ENCODE assay signal across 22 cellular contexts in genomic region chr19:9354651-9355050, GRCh38.
"Had no signal": no experiment of that assay in that cellular context is flagged by ENCODE, and none has a peak within 500 bp of the region (broad histone marks: within the 10 kb centered on the region; RNA-seq: fewer than 3 reads in every experiment).

No MANE protein-coding gene starts in this region.

- H3K9ac ChIP-seq: neural progenitor cell, parathyroid adenoma had no signal

- H3K4me1 Mint-ChIP-seq: immature natural killer cell; memory B cell; naive thymus-derived CD4-positive, alpha-beta T cell; nephron; neural progenitor cell; stimulated activated naive B cell treated with anti-CD40 and anti-IgM and Interleukin-4, amounts not matched to agents 10 μg/mL and 1 μg/mL and 100 μg/mL, for 72 hours had no signal

- H3K27me3 ChIP-seq: dorsolateral prefrontal cortex, neural progenitor cell, right atrium auricular region, sigmoid colon, thyroid gland had no signal

- H3K4me1 ChIP-seq: neural progenitor cell, parathyroid adenoma, right atrium auricular region, sigmoid colon, thyroid gland had no signal

- ATAC-seq: left ventricle myocardium superior; mucosa of descending colon; naive thymus-derived CD4-positive, alpha-beta T cell; stimulated activated naive B cell treated with anti-CD40 and anti-IgM and Interleukin-4, amounts not matched to agents 10 μg/mL and 1 μg/mL and 100 μg/mL, for 72 hours had no signal

- H3K27me3 Mint-ChIP-seq: memory B cell; naive thymus-derived CD4-positive, alpha-beta T cell; progenitor cell of endocrine pancreas; stimulated activated naive B cell treated with anti-CD40 and anti-IgM and Interleukin-4, amounts not matched to agents 10 μg/mL and 1 μg/mL and 100 μg/mL, for 72 hours; stimulated activated naive CD8-positive, alpha-beta T cell treated with anti-CD3 and anti-CD28 coated beads, Interleukin-15, Interleukin-2, amounts not matched to agents 100 ng/mL and 50 ng/mL, for 24 hours had no signal

- H3K27ac Mint-ChIP-seq: immature natural killer cell; memory B cell; naive thymus-derived CD4-positive, alpha-beta T cell; nephron; neural progenitor cell; progenitor cell of endocrine pancreas; stimulated activated naive B cell treated with anti-CD40 and anti-IgM and Interleukin-4, amounts not matched to agents 10 μg/mL and 1 μg/mL and 100 μg/mL, for 72 hours; stimulated activated naive CD8-positive, alpha-beta T cell treated with anti-CD3 and anti-CD28 coated beads, Interleukin-15, Interleukin-2, amounts not matched to agents 100 ng/mL and 50 ng/mL, for 24 hours had no signal

- DNase-seq: central memory CD4-positive, alpha-beta T cell; dorsolateral prefrontal cortex; effector CD4-positive, alpha-beta T cell; hypothalamus; immature natural killer cell; islet precursor cell; left ventricle myocardium superior; mucosa of descending colon; naive thymus-derived CD4-positive, alpha-beta T cell; sigmoid colon; stimulated activated CD4-positive, alpha-beta T cell treated with anti-CD3 and anti-CD28 coated beads, Interleukin-4, amount 100 ng/mL, for 4 hours; stimulated activated naive B cell treated with anti-CD40 and anti-IgM and Interleukin-4, amounts not matched to agents 10 μg/mL and 1 μg/mL and 100 μg/mL, for 72 hours; thyroid gland; trophoblast cell had no signal

- H3K27ac ChIP-seq: dorsolateral prefrontal cortex, neural progenitor cell, parathyroid adenoma, right atrium auricular region, sigmoid colon, thyroid gland had no signal

- H3K4me3 ChIP-seq: dorsolateral prefrontal cortex, lung, mucosa of descending colon, neural progenitor cell, right atrium auricular region, sigmoid colon, thyroid gland had no signal

- H3K36me3 ChIP-seq: neural progenitor cell had no signal

- H3K4me3 Mint-ChIP-seq: immature natural killer cell; memory B cell; naive thymus-derived CD4-positive, alpha-beta T cell; nephron; neural progenitor cell; stimulated activated naive B cell treated with anti-CD40 and anti-IgM and Interleukin-4, amounts not matched to agents 10 μg/mL and 1 μg/mL and 100 μg/mL, for 72 hours; stimulated activated naive CD8-positive, alpha-beta T cell treated with anti-CD3 and anti-CD28 coated beads, Interleukin-15, Interleukin-2, amounts not matched to agents 100 ng/mL and 50 ng/mL, for 24 hours had no signal
